ENCODE assay signal across 19 cellular contexts in genomic region chr2:181203916-181204315, GRCh38.
DNase-seq lines count a peak whose midpoint lies in the region; ATAC-seq and TF ChIP-seq lines count a peak whose summit lies in the region.
"Had no signal": no experiment of that assay in that cellular context is flagged by ENCODE, and none has a peak within 500 bp of the region (broad histone marks: within the 10 kb centered on the region; RNA-seq: fewer than 3 reads in every experiment).

No MANE protein-coding gene starts in this region.

- no peak for TF ChIP-seq EP300 in transverse colon (IDR thresholded peaks at IDR 0.05; ENCODE audit: low read depth)

- H3K27ac ChIP-seq in IMR-90 (ENCODE audit: insufficient read depth, low read length), result no peak overlapping the region
- peak overlapping the region; percentile 55 for H3K27ac ChIP-seq in brain microvascular endothelial cell
- no peak overlapping the region for H3K27ac ChIP-seq in transverse colon
- H3K27ac ChIP-seq in upper lobe of right lung, result no peak overlapping the region
- H3K27ac ChIP-seq: lower lobe of right lung, skin epidermis, WERI-Rb-1 had no signal

- no peaks in the 10 kb centered on the region for H3K4me1 ChIP-seq in IMR-90 (ENCODE audit: control insufficient read depth, insufficient read depth, low read length)
- H3K4me1 ChIP-seq in transverse colon, result no peaks in the 10 kb centered on the region
- H3K4me1 ChIP-seq in upper lobe of right lung, result no peaks in the 10 kb centered on the region
- H3K4me1 ChIP-seq: lower lobe of right lung had no signal

- H3K9me1 ChIP-seq in IMR-90 (ENCODE audit: insufficient read depth, low read length), result no peaks in the 10 kb centered on the region

- H3K79me1 ChIP-seq in IMR-90 (ENCODE audit: low read depth in 1 of 2, low read length in 2 of 2), result no peaks in the 10 kb centered on the region

- H3K18ac ChIP-seq in IMR-90 (ENCODE audit: low read depth, low read length), result no peak overlapping the region

- 0 out of 2 replicates have a peak, but pooled peaks cover 1% of the 10 kb centered on the region for H3K9me3 ChIP-seq in IMR-90 (ENCODE audit: control insufficient read depth, insufficient read depth, low read length)
- no peaks in the 10 kb centered on the region for H3K9me3 ChIP-seq in transverse colon
- no peaks in the 10 kb centered on the region for H3K9me3 ChIP-seq in upper lobe of right lung

- no peak overlapping the region for H2BK15ac ChIP-seq in IMR-90 (ENCODE audit: low read depth, low read length)

- intact Hi-C loops in IMR-90 (cut with micrococcal nuclease), result no loop called here
- intact Hi-C loops in transverse colon (cut with DNase I; ENCODE audit: low total_unique reads), result no loop called here
- intact Hi-C loops in upper lobe of right lung (cut with DNase I), result no loop called here

- no peaks in the 10 kb centered on the region for H4K20me1 ChIP-seq in IMR-90 (ENCODE audit: insufficient read depth, low read length)

- TF ChIP-seq RAD21 in IMR-90 (IDR thresholded peaks at IDR 0.05; ENCODE audit: low read length), result no peak

- no peak overlapping the region for H3K23ac ChIP-seq in IMR-90 (ENCODE audit: low read depth, low read length)

- H3K14ac ChIP-seq in IMR-90 (replicated peaks; ENCODE audit: low read depth, low read length), result no peak overlapping the region

- H3K27me3 ChIP-seq in IMR-90 (ENCODE audit: control insufficient read depth, insufficient read depth, low read length) (no peaks in the 10 kb centered on the region), brain microvascular endothelial cell (replicated peaks) (no peaks in the 10 kb centered on the region), transverse colon (no peaks in the 10 kb centered on the region), upper lobe of right lung (no peaks in the 10 kb centered on the region)

- H3K4ac ChIP-seq in IMR-90 (ENCODE audit: low read depth, low read length), result no peak overlapping the region

- no peak overlapping the region for H2BK5ac ChIP-seq in IMR-90 (ENCODE audit: low read depth, low read length, poor library complexity, severe bottlenecking)

- no peak overlapping the region for H2AFZ ChIP-seq in IMR-90 (replicated peaks; ENCODE audit: low read length, poor library complexity)

- H3K4me3 ChIP-seq in IMR-90 (ENCODE audit: insufficient read depth, low read depth, low read length), result no peak overlapping the region
- no peak overlapping the region for H3K4me3 ChIP-seq in brain microvascular endothelial cell (ENCODE audit: low read depth, low read length)
- H3K4me3 ChIP-seq in transverse colon, result no peak overlapping the region
- no peak overlapping the region for H3K4me3 ChIP-seq in upper lobe of right lung
- H3K4me3 ChIP-seq: GM12878, lower lobe of right lung, skin epidermis had no signal

- no peak overlapping the region for H3K4me2 ChIP-seq in IMR-90 (ENCODE audit: low read depth, low read length)

- H2AK9ac ChIP-seq in IMR-90 (replicated peaks; ENCODE audit: low read depth, low read length, poor library complexity), result no peak overlapping the region

- H3K36me3 ChIP-seq in IMR-90 (ENCODE audit: control insufficient read depth, insufficient read depth, low read length), result no peaks in the 10 kb centered on the region
- H3K36me3 ChIP-seq in brain microvascular endothelial cell (replicated peaks), result no peaks in the 10 kb centered on the region
- no peaks in the 10 kb centered on the region for H3K36me3 ChIP-seq in transverse colon
- no peaks in the 10 kb centered on the region for H3K36me3 ChIP-seq in upper lobe of right lung
- H3K36me3 ChIP-seq: lower lobe of right lung, WERI-Rb-1 had no signal

- no peak overlapping the region for H4K8ac ChIP-seq in IMR-90 (ENCODE audit: low read depth in 2 of 2, low read length in 2 of 2)

- no peak for TF ChIP-seq CTCF in IMR-90 (conservative IDR thresholded peaks at IDR 0.05; ENCODE audit: low read depth, low read length)
- no peak for TF ChIP-seq CTCF in brain microvascular endothelial cell (IDR thresholded peaks at IDR 0.05; ENCODE audit: low read depth, low read length, missing control alignments)
- no peak for TF ChIP-seq CTCF in transverse colon (IDR thresholded peaks at IDR 0.05)
- no peak for TF ChIP-seq CTCF in upper lobe of right lung (IDR thresholded peaks at IDR 0.05)

- in situ Hi-C loops in IMR-90 (cut with MboI; ENCODE audit: low sequenced_read_pairs) (no loop called here), brain microvascular endothelial cell (cut with HindIII; ENCODE audit: low pct_ligation_motif_present, low sequenced_read_pairs) (no loop called here), transverse colon (cut with MboI; ENCODE audit: low pct_ligation_motif_present in 1 of 4, low pct_unique_long_range_greater_than_20kb in 1 of 4, low sequenced_read_pairs in 3 of 4) (no loop called here)

- no peak overlapping the region for H4K5ac ChIP-seq in IMR-90 (ENCODE audit: low read depth, low read length)

- TF ChIP-seq POLR2A in IMR-90 (IDR thresholded peaks at IDR 0.05; ENCODE audit: low read depth, low read length), result no peak
- TF ChIP-seq POLR2A in transverse colon (IDR thresholded peaks at IDR 0.05), result no peak

- no peak overlapping the region for H4K91ac ChIP-seq in IMR-90 (ENCODE audit: insufficient read depth, low read depth, low read length)

- dilution Hi-C loops in IMR-90 (cut with HindIII; ENCODE audit: low sequenced_read_pairs, unreplicated experiment), result no loop called here

- H3K9ac ChIP-seq in IMR-90 (ENCODE audit: low read depth, low read length), result no peak overlapping the region

- CTCF ChIA-PET in IMR-90 (lab: Yijun Ruan, JAX), result no interaction called here

- no peak overlapping the region for H2BK120ac ChIP-seq in IMR-90 (ENCODE audit: low read depth, low read length)

- H2AK5ac ChIP-seq in IMR-90 (ENCODE audit: low read depth, low read length), result no peak overlapping the region

- no peak overlapping the region for H3K56ac ChIP-seq in IMR-90 (ENCODE audit: extremely low read depth, insufficient read depth, low read length)

- DNase-seq in EH (ENCODE audit: low read depth) (peak; percentile 66), IMR-90 (peak; percentile 14), brain microvascular endothelial cell (no peak), myocyte (ENCODE audit: low read depth) (peak; percentile 51), transverse colon (no peak), upper lobe of right lung (no peak)
- DNase-seq in stimulated activated naive CD4-positive, alpha-beta T cell treated with Interleukin-2 at 50 U/mL for 16 hours (lab: John Stamatoyannopoulos, UW), result no peak
- DNase-seq: activated CD4-positive, alpha-beta memory T cell treated with anti-CD3 and anti-CD28 coated beads for 36 hours; activated T-cell treated with anti-CD3 and anti-CD28 coated beads, Interleukin-2, amount 50 U/mL, for 48 hours; head of caudate nucleus; lower lobe of right lung; NCI-H1694 treated with DMSO at 0.1 percent for 48 hours; NCI-H345; stimulated activated CD4-positive, alpha-beta T cell treated with anti-CD3 and anti-CD28 coated beads, Interleukin-4, amount 100 ng/mL, for 1 hour; WERI-Rb-1 had no signal

- POLR2A ChIA-PET in IMR-90 (lab: Charles Lee; ENCODE audit: unreplicated experiment), result no interaction called here

- no peak overlapping the region for H2BK20ac ChIP-seq in IMR-90 (ENCODE audit: low read depth, low read length)

- ATAC-seq in IMR-90 (ENCODE audit: low read depth) (no peak), HG02759 (IDR thresholded peaks at IDR 0.05; ENCODE audit: unreplicated experiment) (no peak), upper lobe of right lung (no peak)
- ATAC-seq: activated naive CD4-positive, alpha-beta T cell treated with anti-CD3 and anti-CD28 coated beads, Interleukin-2, amount 50 U/mL, for 72 hours; GM12878; lower lobe of right lung had no signal

- no TSS peak for BruUV-seq in IMR-90 (replicated peaks; lab: Mats Ljungman, UMichigan)

TF ChIP-seq in IMR-90, 13 proteins besides CTCF, POLR2A, EP300 and RAD21:
- TF ChIP-seq MAFK (IDR thresholded peaks at IDR 0.05; ENCODE audit: low read depth, low read length) (no peak), MXI1 (IDR thresholded peaks at IDR 0.05; ENCODE audit: borderline replicate concordance, low read depth, low read length) (no peak), BHLHE40 (IDR thresholded peaks at IDR 0.05; ENCODE audit: low read depth, low read length) (no peak), RCOR1 (IDR thresholded peaks at IDR 0.05; ENCODE audit: insufficient replicate concordance, low read length) (no peak), CEBPB (IDR thresholded peaks at IDR 0.05; ENCODE audit: low read depth, low read length) (no peak), FOS (IDR thresholded peaks at IDR 0.05; ENCODE audit: low read depth, low read length) (no peak), MAZ (IDR thresholded peaks at IDR 0.05; ENCODE audit: borderline replicate concordance, low read depth, low read length) (no peak), ELK1 (IDR thresholded peaks at IDR 0.05; ENCODE audit: borderline replicate concordance, low read depth, low read length) (no peak), RFX5 (IDR thresholded peaks at IDR 0.05; ENCODE audit: low read depth, low read length) (no peak), CHD1 (IDR thresholded peaks at IDR 0.05; ENCODE audit: low read depth, low read length) (no peak), USF2 (IDR thresholded peaks at IDR 0.05; ENCODE audit: low read depth, low read length) (no peak), SMC3 (IDR thresholded peaks at IDR 0.05; ENCODE audit: low read depth, low read length) (no peak)
TF ChIP-seq in IMR-90: peak in this region for 0.

Comparison
In these comparisons a context has a peak if more than half of its experiments do, and no peak if none do; other contexts are left out.
1. DNase-seq: peak in EH (single experiment), IMR-90 (single experiment) and myocyte (single experiment); none in brain microvascular endothelial cell (single experiment), transverse colon (single experiment), stimulated activated naive CD4-positive, alpha-beta T cell treated with Interleukin-2 at 50 U/mL for 16 hours (single experiment) and upper lobe of right lung (single experiment).